In genomic region chr18:48342588-48342987, GRCh38 we compare ENCODE assay signal across 13 cellular contexts.
DNase-seq lines count a peak whose midpoint lies in the region; ATAC-seq and TF ChIP-seq lines count a peak whose summit lies in the region.
"Had no signal": no experiment of that assay in that cellular context is flagged by ENCODE, and none has a peak within 500 bp of the region (broad histone marks: within the 10 kb centered on the region; RNA-seq: fewer than 3 reads in every experiment).

No MANE protein-coding gene starts in this region.

- H3K36me3 ChIP-seq in tibial artery, result no peaks in the 10 kb centered on the region

- H3K27ac ChIP-seq in right cardiac atrium (ENCODE audit: low read length), result no peak overlapping the region
- H3K27ac ChIP-seq in tibial artery, result peak overlapping the region; percentile 78 to 80
- H3K27ac ChIP-seq: body of pancreas had no signal

- H3K4me1 ChIP-seq in right cardiac atrium (ENCODE audit: control insufficient read depth, insufficient read depth, low read length) (peaks cover 2% of the 10 kb centered on the region), tibial artery (peaks cover 0 to 69% (median 50%) of the 10 kb centered on the region in 4 donors)

- H3K27me3 ChIP-seq in right cardiac atrium (ENCODE audit: control insufficient read depth, insufficient read depth), result no peaks in the 10 kb centered on the region
- no peaks in the 10 kb centered on the region for H3K27me3 ChIP-seq in tibial artery
- H3K27me3 ChIP-seq: body of pancreas had no signal

- H3K9me3 ChIP-seq in right cardiac atrium (ENCODE audit: control insufficient read depth, low read length) (no peaks in the 10 kb centered on the region), tibial artery (no peaks in the 10 kb centered on the region)
- H3K9me3 ChIP-seq: body of pancreas had no signal

- TF ChIP-seq CTCF in tibial artery (IDR thresholded peaks at IDR 0.05), result no peak

- DNase-seq in NCI-H2081 (lab: John Stamatoyannopoulos, UW) (peak; percentile 26 to 53), NCI-H2081 treated with DMSO at 0.1 percent for 48 hours (lab: John Stamatoyannopoulos, UW) (no peak), NCI-H524 treated with DMSO at 0.1 percent for 48 hours (lab: John Stamatoyannopoulos, UW) (peak; percentile 45), right cardiac atrium (no peak), tibial artery (no peak)
- DNase-seq in stimulated activated CD4-positive, alpha-beta T cell treated with anti-CD3 and anti-CD28 coated beads, Interleukin-15, amount 100 ng/mL, for 24 hours, result no peak
- DNase-seq: activated CD4-positive, alpha-beta T cell treated with anti-CD3 and anti-CD28 coated beads, Interleukin-2, amount 50 U/mL, for 48 hours; CD8-positive, alpha-beta T cell; endodermal cell had no signal

- intact Hi-C loops in right cardiac atrium (cut with DNase I), result loop anchor here in 1 of 4 donors (5.0 kb wide), 1 partner anchor 105 kb away; no protein-coding TSS in a partner anchor
- intact Hi-C loops in tibial artery (cut with DNase I; ENCODE audit: low total_unique reads), result no loop called here

- H3K4me3 ChIP-seq in right cardiac atrium (ENCODE audit: low read length), result no peak overlapping the region
- peak overlapping the region in 1 of 2 donors; percentile 16 for H3K4me3 ChIP-seq in tibial artery
- H3K4me3 ChIP-seq: body of pancreas had no signal

- peak; percentile 44 to 53 for ATAC-seq in right cardiac atrium
- ATAC-seq in HG03108 (IDR thresholded peaks at IDR 0.05; ENCODE audit: unreplicated experiment), result no peak
- no peak for ATAC-seq in GM18909 (IDR thresholded peaks at IDR 0.05; ENCODE audit: poor library complexity, unreplicated experiment)
- ATAC-seq: activated T-helper 17 cell treated with anti-CD3 and anti-CD28 coated beads, Interleukin-2, amount 50 U/mL, for 72 hours; body of pancreas; CD8-positive, alpha-beta T cell had no signal

- 42% methylated on average over 6 of the region's 6 CpGs for WGBS in right cardiac atrium

Comparison
In these comparisons a context has a peak if more than half of its experiments do, and no peak if none do; other contexts are left out.
1. DNase-seq: peak in NCI-H2081 (2 of 2) and NCI-H524 treated with DMSO at 0.1 percent for 48 hours (single experiment); none in NCI-H2081 treated with DMSO at 0.1 percent for 48 hours (single experiment), right cardiac atrium (0 of 3), tibial artery (0 of 2) and stimulated activated CD4-positive, alpha-beta T cell treated with anti-CD3 and anti-CD28 coated beads, Interleukin-15, amount 100 ng/mL, for 24 hours (single experiment).
2. ATAC-seq: peak in right cardiac atrium (2 of 2); none in HG03108 (single experiment) and GM18909 (single experiment).